ENCODE assay signal across 22 cellular contexts in genomic region chr20:31790401-31790800, GRCh38. TPM values are rescaled to one million over a fixed set of nuclear protein-coding genes. Genes with fewer than 3 reads are reported as not detected.
"Had no signal": no experiment of that assay in that cellular context is flagged by ENCODE, and none has a peak within 500 bp of the region (broad histone marks: within the 10 kb centered on the region; RNA-seq: fewer than 3 reads in every experiment).

No MANE protein-coding gene starts in this region.

- H3K27ac ChIP-seq: heart right ventricle, right atrium auricular region, sigmoid colon, tibial nerve had no signal

- FAIRE-seq: endothelial cell of umbilical vein, frontal cortex, islet of Langerhans, small intestine had no signal

- H3K36me3 ChIP-seq: right atrium auricular region, sigmoid colon, tibial nerve had no signal

- H3K4me3 Mint-ChIP-seq: central memory CD8-positive, alpha-beta T cell; endodermal cell; naive B cell; nephron; stimulated activated memory B cell treated with anti-CD40 and anti-IgM and Interleukin-4, amounts not matched to agents 10 μg/mL and 1 μg/mL and 100 μg/mL, for 72 hours; stimulated activated naive CD8-positive, alpha-beta T cell treated with anti-CD3 and anti-CD28 coated beads, Interleukin-15, Interleukin-2, amounts not matched to agents 100 ng/mL and 50 ng/mL, for 24 hours had no signal

- H3K36me3 Mint-ChIP-seq: naive B cell; stimulated activated memory B cell treated with anti-CD40 and anti-IgM and Interleukin-4, amounts not matched to agents 10 μg/mL and 1 μg/mL and 100 μg/mL, for 72 hours had no signal

- H3K4me1 Mint-ChIP-seq: central memory CD8-positive, alpha-beta T cell; naive B cell; nephron; stimulated activated memory B cell treated with anti-CD40 and anti-IgM and Interleukin-4, amounts not matched to agents 10 μg/mL and 1 μg/mL and 100 μg/mL, for 72 hours had no signal

- H3K27ac Mint-ChIP-seq: endodermal cell; naive B cell; nephron; stimulated activated memory B cell treated with anti-CD40 and anti-IgM and Interleukin-4, amounts not matched to agents 10 μg/mL and 1 μg/mL and 100 μg/mL, for 72 hours; stimulated activated naive CD8-positive, alpha-beta T cell treated with anti-CD3 and anti-CD28 coated beads, Interleukin-15, Interleukin-2, amounts not matched to agents 100 ng/mL and 50 ng/mL, for 24 hours had no signal

- H3K27me3 Mint-ChIP-seq: central memory CD8-positive, alpha-beta T cell; naive B cell; stimulated activated memory B cell treated with anti-CD40 and anti-IgM and Interleukin-4, amounts not matched to agents 10 μg/mL and 1 μg/mL and 100 μg/mL, for 72 hours; stimulated activated naive CD8-positive, alpha-beta T cell treated with anti-CD3 and anti-CD28 coated beads, Interleukin-15, Interleukin-2, amounts not matched to agents 100 ng/mL and 50 ng/mL, for 24 hours had no signal

- H3K9me3 Mint-ChIP-seq: central memory CD8-positive, alpha-beta T cell; endodermal cell; naive B cell; nephron; stimulated activated memory B cell treated with anti-CD40 and anti-IgM and Interleukin-4, amounts not matched to agents 10 μg/mL and 1 μg/mL and 100 μg/mL, for 72 hours; stimulated activated naive CD8-positive, alpha-beta T cell treated with anti-CD3 and anti-CD28 coated beads, Interleukin-15, Interleukin-2, amounts not matched to agents 100 ng/mL and 50 ng/mL, for 24 hours had no signal

- H3K4me3 ChIP-seq: heart right ventricle, right atrium auricular region, sigmoid colon, tibial nerve had no signal

- H3K27me3 ChIP-seq: heart right ventricle, right atrium auricular region, sigmoid colon, tibial nerve had no signal

- H3K4me1 ChIP-seq: heart right ventricle, right atrium auricular region, sigmoid colon, tibial nerve had no signal

- DNase-seq: effector CD4-positive, alpha-beta T cell; endodermal cell; heart right ventricle; hypothalamus; kidney glomerular epithelial cell; mesendoderm; naive B cell; sigmoid colon; small intestine; stimulated activated CD4-positive, alpha-beta T cell treated with anti-CD3 and anti-CD28 coated beads, Interleukin-12 subunit alpha, Interleukin-12 subunit beta, amount 100 ng/mL, for 4 hours; stimulated activated CD4-positive, alpha-beta T cell treated with anti-CD3 and anti-CD28 coated beads, Interleukin-4, amount 100 ng/mL, for 1 hour had no signal

- H3K9me3 ChIP-seq: heart right ventricle, right atrium auricular region, sigmoid colon, tibial nerve had no signal

RNA-seq across cellular contexts. Expression of gene MYLK2, which starts 28.8 kb away (rescaled TPM):
- total RNA-seq: ureter had no signal

RNA-seq across cellular contexts. Expression of gene FOXS1, which starts 55.0 kb away (rescaled TPM):
- total RNA-seq: endodermal cell, endothelial cell of umbilical vein, pulmonary artery endothelial cell, sigmoid colon, ureter had no signal
